ENCODE assay signal across 14 cellular contexts in genomic region chr16:13070268-13070667, GRCh38.
A peak's percentile ranks its signal among the peaks of the same experiment; 100 is the strongest.
DNase-seq lines count a peak whose midpoint lies in the region; ATAC-seq, FAIRE-seq and TF ChIP-seq lines count a peak whose summit lies in the region.
"Had no signal": no experiment of that assay in that cellular context is flagged by ENCODE, and none has a peak within 500 bp of the region (broad histone marks: within the 10 kb centered on the region; RNA-seq: fewer than 3 reads in every experiment).

No MANE protein-coding gene starts in this region.

- H3K36me3 Mint-ChIP-seq in nephron progenitor cell (ENCODE audit: low read depth), result no peaks in the 10 kb centered on the region
- no peaks in the 10 kb centered on the region for H3K36me3 Mint-ChIP-seq in CD4-positive, alpha-beta memory T cell

- H3K27ac ChIP-seq in CD4-positive, alpha-beta memory T cell (ENCODE audit: low read depth, low read length), result no peak overlapping the region
- no peak overlapping the region for H3K27ac ChIP-seq in aorta (ENCODE audit: low read depth in 1 of 2, low read length in 2 of 2)
- H3K27ac ChIP-seq: ovary, SJSA1 had no signal

- H3K4me3 ChIP-seq in CD4-positive, alpha-beta memory T cell (ENCODE audit: low read length in 2 of 2), result no peak overlapping the region
- no peak overlapping the region for H3K4me3 ChIP-seq in aorta (ENCODE audit: low read length in 2 of 2)
- H3K4me3 ChIP-seq: ovary, SJSA1 had no signal

- in situ Hi-C loops in G401 (cut with HindIII; ENCODE audit: low sequenced_read_pairs), result no loop called here

- H3K4me1 Mint-ChIP-seq in nephron progenitor cell, result peaks cover 10% of the 10 kb centered on the region
- H3K4me1 Mint-ChIP-seq in CD4-positive, alpha-beta memory T cell, result no peaks in the 10 kb centered on the region

- H3K4me1 ChIP-seq in CD4-positive, alpha-beta memory T cell (ENCODE audit: insufficient read depth, low read length), result no peaks in the 10 kb centered on the region
- H3K4me1 ChIP-seq in aorta (ENCODE audit: control insufficient read depth in 1 of 2, insufficient read depth in 2 of 2, low read length in 2 of 2), result no peaks in the 10 kb centered on the region
- H3K4me1 ChIP-seq: SJSA1 had no signal

- ATAC-seq in aorta (ENCODE audit: low FRiP score), result no peak
- ATAC-seq: HCT116 had no signal

- FAIRE-seq in D721Med (lab: Jason Lieb, UNC), result no peak
- FAIRE-seq: astrocyte had no signal

- no peaks in the 10 kb centered on the region for H3K27me3 ChIP-seq in CD4-positive, alpha-beta memory T cell (ENCODE audit: insufficient read depth, low read length)
- H3K27me3 ChIP-seq in aorta (ENCODE audit: control insufficient read depth in 1 of 2, insufficient read depth in 2 of 2, low read length in 1 of 2), result no peaks in the 10 kb centered on the region
- H3K27me3 ChIP-seq: ovary, SJSA1 had no signal

- peak; percentile 16 for DNase-seq in G401 (ENCODE audit: low spot score)
- DNase-seq in NCI-H524 treated with DMSO at 0.1 percent for 48 hours (lab: John Stamatoyannopoulos, UW), result peak; percentile 28
- DNase-seq in glomerular visceral epithelial cell (ENCODE audit: extremely low spot score), result peak; percentile 9
- DNase-seq in nephron progenitor cell, result peak; percentile 21
- DNase-seq in CD4-positive, alpha-beta memory T cell, result no peak
- DNase-seq in NCI-H526 (lab: John Stamatoyannopoulos, UW), result no peak
- DNase-seq in D721Med (ENCODE audit: insufficient read length, low spot score), result no peak
- DNase-seq in aorta, result no peak
- DNase-seq: dermis blood vessel endothelial cell; NK-92 treated with Interleukin-12 subunit alpha and Interleukin-12 subunit beta, amount 100 ng/mL, for 24 hours; ovary had no signal

- H3K9me3 ChIP-seq in CD4-positive, alpha-beta memory T cell (ENCODE audit: control insufficient read depth in 1 of 2, low read length in 2 of 2), result no peaks in the 10 kb centered on the region
- H3K9me3 ChIP-seq in aorta (ENCODE audit: control insufficient read depth, low read length), result peaks cover 4% of the 10 kb centered on the region
- H3K9me3 ChIP-seq: ovary had no signal

- POLR2A ChIA-PET in CD4-positive, alpha-beta memory T cell (lab: Charles Lee; ENCODE audit: partially characterized antibody), result no interaction called here

- no peaks in the 10 kb centered on the region for H3K9me3 Mint-ChIP-seq in nephron progenitor cell
- H3K9me3 Mint-ChIP-seq in CD4-positive, alpha-beta memory T cell, result peaks cover 3 to 22% (median 8%) of the 10 kb centered on the region in 8 donors

- peaks cover 9% of the 10 kb centered on the region for H3K27me3 Mint-ChIP-seq in nephron progenitor cell (ENCODE audit: low read depth, poor library complexity)
- no peaks in the 10 kb centered on the region for H3K27me3 Mint-ChIP-seq in CD4-positive, alpha-beta memory T cell

- 3 to 4% methylated on average over 9 of the region's 9 CpGs for WGBS in aorta, 2 donors

- peak overlapping the region; percentile 24 for H3K27ac Mint-ChIP-seq in nephron progenitor cell
- H3K27ac Mint-ChIP-seq in CD4-positive, alpha-beta memory T cell, result no peak overlapping the region

- CTCF ChIA-PET in CD4-positive, alpha-beta memory T cell (lab: Charles Lee; ENCODE audit: partially characterized antibody), result no interaction called here

- H3K36me3 ChIP-seq in CD4-positive, alpha-beta memory T cell (ENCODE audit: insufficient read depth, low read length), result no peaks in the 10 kb centered on the region
- no peaks in the 10 kb centered on the region for H3K36me3 ChIP-seq in aorta (ENCODE audit: control insufficient read depth in 1 of 2, insufficient read depth in 2 of 2, low read length in 1 of 2)
- H3K36me3 ChIP-seq: ovary, SJSA1 had no signal

- TF ChIP-seq CTCF in nephron progenitor cell (IDR thresholded peaks at IDR 0.05) (no peak), D721Med (IDR thresholded peaks at IDR 0.05; ENCODE audit: insufficient read depth, missing control alignments) (no peak)

- no peak overlapping the region for H3K4me3 Mint-ChIP-seq in nephron progenitor cell
- H3K4me3 Mint-ChIP-seq in CD4-positive, alpha-beta memory T cell, result peak overlapping the region in 1 of 8 donors; percentile 71

- intact Hi-C loops in CD4-positive, alpha-beta memory T cell (cut with micrococcal nuclease), result no loop called here
- intact Hi-C loops in aorta (cut with DNase I), result no loop called here

Comparison
In these comparisons a context has a peak if more than half of its experiments do, and no peak if none do; other contexts are left out.
1. DNase-seq: peak in G401 (single experiment), NCI-H524 treated with DMSO at 0.1 percent for 48 hours (single experiment), glomerular visceral epithelial cell (single experiment) and nephron progenitor cell (single experiment); none in CD4-positive, alpha-beta memory T cell (0 of 5), NCI-H526 (0 of 2), D721Med (single experiment) and aorta (0 of 2).